8 cellular contexts compared by ENCODE assay signal in the genomic region with DNA sequence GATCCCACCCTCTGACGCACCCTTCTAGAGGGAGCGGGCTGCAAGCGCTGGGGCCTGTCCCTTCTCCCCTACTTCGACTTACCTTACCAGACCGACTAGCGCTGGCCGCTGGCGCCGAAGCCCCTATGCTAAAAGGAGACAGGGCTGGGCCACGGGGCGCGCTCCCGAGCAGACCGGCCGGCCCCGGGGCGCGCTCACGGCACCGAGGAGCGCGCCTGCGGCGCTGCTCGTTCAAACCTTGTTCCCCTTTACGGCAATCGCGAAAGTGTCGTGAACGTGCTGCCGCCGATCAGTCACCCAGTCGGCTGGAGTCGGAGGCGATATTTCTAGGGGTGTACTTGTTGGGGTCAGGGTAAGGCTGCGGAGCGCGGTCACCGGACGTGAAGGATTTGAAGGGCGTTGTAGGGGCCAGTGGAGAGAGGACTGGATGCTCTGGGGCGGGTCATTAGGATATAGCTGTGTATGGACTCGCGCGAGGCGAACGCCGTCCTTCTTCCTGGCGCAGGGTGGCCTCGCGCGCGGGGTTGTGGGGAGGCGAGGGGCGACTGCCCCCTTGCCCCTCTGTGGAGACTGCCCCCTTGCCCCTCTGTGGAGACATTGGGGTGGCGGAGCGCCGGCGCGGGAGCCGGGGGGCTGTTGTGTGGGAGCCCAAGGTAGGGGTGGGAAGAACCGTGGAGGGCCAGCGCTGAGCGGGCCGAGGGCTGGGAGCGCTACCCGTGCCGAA. TPM values are rescaled to one million over a fixed set of nuclear protein-coding genes. Genes with fewer than 3 reads are reported as not detected.
DNase-seq lines count a peak whose midpoint lies in the region; ATAC-seq and TF ChIP-seq lines count a peak whose summit lies in the region.

Gene CEPT1, plus strand, starts transcription at position 268 of the 724 bp plus-strand sequence. CDS start 7,492 bp downstream, outside the sequence.
Gene DRAM2, minus strand, starts transcription at position 138 of the 724 bp plus-strand sequence. CDS start 8,539 bp downstream, outside the sequence.

- no peaks in the 10 kb centered on the region for H3K9me3 ChIP-seq in IMR-90 (ENCODE audit: control insufficient read depth, insufficient read depth, low read length)
- H3K9me3 ChIP-seq in OCI-LY7 (ENCODE audit: low read length) = no peaks in the 10 kb centered on the region
- no peaks in the 10 kb centered on the region for H3K9me3 ChIP-seq in mucosa of descending colon

- H4K20me1 ChIP-seq in IMR-90 (ENCODE audit: insufficient read depth, low read length) = 0 out of 2 replicates have a peak, but pooled peaks cover 6% of the 10 kb centered on the region
- peaks cover 25% of the 10 kb centered on the region; the same call in 1 of the 2 replicates for H4K20me1 ChIP-seq in OCI-LY7 (ENCODE audit: insufficient read depth, low read length)

- peak within 1 kb of the TSS; percentile 77 for H3K4me3 ChIP-seq in IMR-90 (ENCODE audit: insufficient read depth, low read depth, low read length)
- H3K4me3 ChIP-seq in OCI-LY7 (ENCODE audit: low read depth, low read length, poor library complexity, severe bottlenecking) = peak within 1 kb of the TSS; percentile 94
- peak within 1 kb of the TSS; percentile 95 for H3K4me3 ChIP-seq in epithelial cell of proximal tubule (ENCODE audit: low read depth, low read length)
- H3K4me3 ChIP-seq in mucosa of descending colon = peak within 1 kb of the TSS; percentile 78

- peak within 1 kb of the TSS; percentile 93 for H3K4ac ChIP-seq in IMR-90 (ENCODE audit: low read depth, low read length)

- H2BK120ac ChIP-seq in IMR-90 (ENCODE audit: low read depth, low read length) = peak within 1 kb of the TSS; percentile 79

- H3K4me1 ChIP-seq in IMR-90 (ENCODE audit: control insufficient read depth, insufficient read depth, low read length) (peaks cover 2% of the 10 kb centered on the region), OCI-LY7 (ENCODE audit: insufficient read depth, low read length, poor library complexity, severe bottlenecking) (peaks cover 55% of the 10 kb centered on the region), mucosa of descending colon (ENCODE audit: low read depth) (peaks cover 23% of the 10 kb centered on the region)

- H3K36me3 ChIP-seq in IMR-90 (ENCODE audit: control insufficient read depth, insufficient read depth, low read length) = peaks cover under 1% of the 10 kb centered on the region; the same call in 1 of the 2 replicates
- H3K36me3 ChIP-seq in OCI-LY7 (ENCODE audit: insufficient read depth, low read length) = peaks cover 44% of the 10 kb centered on the region
- H3K36me3 ChIP-seq in mucosa of descending colon (ENCODE audit: low read depth) = no peaks in the 10 kb centered on the region

- no peaks in the 10 kb centered on the region for H3K9me2 ChIP-seq in OCI-LY7 (ENCODE audit: insufficient read depth, low read length)

- peaks cover 83% of the 10 kb centered on the region for H3K79me2 ChIP-seq in OCI-LY7 (ENCODE audit: insufficient read depth, low read depth, low read length)

- ATAC-seq in GM21529 (IDR thresholded peaks at IDR 0.05; ENCODE audit: unreplicated experiment) = peak; percentile 67
- peak; percentile 87 for ATAC-seq in IMR-90 (ENCODE audit: low read depth)
- ATAC-seq in mucosa of descending colon = peak; percentile 98

- peak within 1 kb of the TSS; percentile 96 for H3K9ac ChIP-seq in IMR-90 (ENCODE audit: low read depth, low read length)

- TF ChIP-seq RAD21 in IMR-90 (IDR thresholded peaks at IDR 0.05; ENCODE audit: low read length) = no peak

- BruUV-seq in IMR-90 (replicated peaks; lab: Mats Ljungman, UMichigan) = no TSS peak
- BruUV-seq in OCI-LY7 (replicated peaks; lab: Mats Ljungman, UMichigan) = no TSS peak

- H4K91ac ChIP-seq in IMR-90 (ENCODE audit: insufficient read depth, low read depth, low read length) = peak within 1 kb of the TSS; percentile 92

- TF ChIP-seq CTCF in IMR-90 (conservative IDR thresholded peaks at IDR 0.05; ENCODE audit: low read depth, low read length) (no peak), OCI-LY7 (conservative IDR thresholded peaks at IDR 0.05; ENCODE audit: low read length) (no peak), epithelial cell of proximal tubule (conservative IDR thresholded peaks at IDR 0.05; ENCODE audit: low read depth, low read length) (no peak), mucosa of descending colon (IDR thresholded peaks at IDR 0.05) (no peak)

- no peaks in the 10 kb centered on the region for H3K27me3 ChIP-seq in IMR-90 (ENCODE audit: control insufficient read depth, insufficient read depth, low read length)

- H2BK5ac ChIP-seq in IMR-90 (ENCODE audit: low read depth, low read length, poor library complexity, severe bottlenecking) = peak within 1 kb of the TSS; percentile 96

- no peak for TF ChIP-seq POLR2A in IMR-90 (IDR thresholded peaks at IDR 0.05; ENCODE audit: low read depth, low read length)

- H3K18ac ChIP-seq in IMR-90 (ENCODE audit: low read depth, low read length) = peak within 1 kb of the TSS; percentile 95

- H2AFZ ChIP-seq in IMR-90 (replicated peaks; ENCODE audit: low read length, poor library complexity) = peak within 1 kb of the TSS; percentile 100
- H2AFZ ChIP-seq in OCI-LY7 (ENCODE audit: low read length) = peak within 1 kb of the TSS; percentile 38; the same call in 1 of the 2 replicates

- dilution Hi-C loops in IMR-90 (cut with HindIII; ENCODE audit: low sequenced_read_pairs, unreplicated experiment) = no loop called here

- H3K23ac ChIP-seq in IMR-90 (ENCODE audit: low read depth, low read length) = peak within 1 kb of the TSS; percentile 99

- in situ Hi-C loops in IMR-90 (cut with MboI; ENCODE audit: low sequenced_read_pairs) = no loop called here

- H3K56ac ChIP-seq in IMR-90 (ENCODE audit: extremely low read depth, insufficient read depth, low read length) = peak within 1 kb of the TSS; percentile 93

- no peaks in the 10 kb centered on the region for H3K9me1 ChIP-seq in IMR-90 (ENCODE audit: insufficient read depth, low read length)

- WGBS in IMR-90 (ENCODE audit: extremely low coverage in 2 of 2, insufficient read length in 1 of 2), 2 experiments = 0% methylated on average over 28 of the region's 68 CpGs; no CpG with 5 or more reads in 1 of the 2 experiments

- peak within 1 kb of the TSS; percentile 88 for H3K27ac ChIP-seq in IMR-90 (ENCODE audit: insufficient read depth, low read length)
- H3K27ac ChIP-seq in OCI-LY7 (ENCODE audit: low read depth, low read length, poor library complexity, severe bottlenecking) = peak within 1 kb of the TSS; percentile 91

- H3K4me2 ChIP-seq in IMR-90 (ENCODE audit: low read depth, low read length) (peak within 1 kb of the TSS; percentile 94), OCI-LY7 (ENCODE audit: low read length) (peak within 1 kb of the TSS; percentile 85)

- H3K14ac ChIP-seq in IMR-90 (replicated peaks; ENCODE audit: low read depth, low read length) = peak within 1 kb of the TSS; percentile 98

- H3K79me1 ChIP-seq in IMR-90 (ENCODE audit: low read depth in 1 of 2, low read length in 2 of 2) = peaks cover 3 to 44% of the 10 kb centered on the region in 2 experiments; a peak in 2 of 4 replicates

- POLR2A ChIA-PET in IMR-90 (lab: Charles Lee; ENCODE audit: unreplicated experiment) (no interaction called here), OCI-LY7 (lab: Charles Lee) (interaction anchor here (0.9 to 9.5 kb wide), 13 partner anchors 10 to 364 kb away, joined by 3 to 114 read pairs (median 5); no protein-coding TSS in a partner anchor)

- intact Hi-C loops in IMR-90 (cut with micrococcal nuclease) (loop anchor here (2.0 to 10.0 kb wide), 5 partner anchors 21 to 205 kb away; no protein-coding TSS in a partner anchor), OCI-LY7 (cut with micrococcal nuclease; ENCODE audit: unreplicated experiment) (loop anchor here (1.0 to 10.0 kb wide), 5 partner anchors 12 to 615 kb away; partner anchors contain the start of genes DDX20 and DENND2D), mucosa of descending colon (cut with DNase I, micrococcal nuclease) (no loop called here)

- H4K8ac ChIP-seq in IMR-90 (ENCODE audit: low read depth in 2 of 2, low read length in 2 of 2) = peak within 1 kb of the TSS; percentile 43 to 95

- H2BK15ac ChIP-seq in IMR-90 (ENCODE audit: low read depth, low read length) = peak within 1 kb of the TSS; percentile 38; the same call in 2 of the 3 replicates

- H2BK20ac ChIP-seq in IMR-90 (ENCODE audit: low read depth, low read length) = peak within 1 kb of the TSS; percentile 69

- peak within 1 kb of the TSS; percentile 63 for H2AK9ac ChIP-seq in IMR-90 (replicated peaks; ENCODE audit: low read depth, low read length, poor library complexity)

- CTCF ChIA-PET in IMR-90 (lab: Yijun Ruan, JAX) = no interaction called here
- CTCF ChIA-PET in OCI-LY7 (lab: Charles Lee; ENCODE audit: unreplicated experiment) = interaction anchor here (0.5 to 1.4 kb wide), 4 partner anchors 14 to 89 kb away, joined by 3 to 4 read pairs (median 3); no protein-coding TSS in a partner anchor

- peak within 1 kb of the TSS; percentile 89 for H4K5ac ChIP-seq in IMR-90 (ENCODE audit: low read depth, low read length)

- peak within 1 kb of the TSS; percentile 36; the same call in 1 of the 2 replicates for H2AK5ac ChIP-seq in IMR-90 (ENCODE audit: low read depth, low read length)

- DNase-seq in DMS 273 treated with DMSO at 0.1 percent for 48 hours (lab: John Stamatoyannopoulos, UW) (peak; percentile 76), IMR-90 (peak; percentile 96), OCI-LY7 (ENCODE audit: low spot score) (peak; percentile 97), activated T-cell treated with anti-CD3 and anti-CD28 coated beads for 4 hours (peak; percentile 93), epithelial cell of proximal tubule (ENCODE audit: low read depth) (peak; percentile 68), mucosa of descending colon (peak; percentile 92 to 100 (median 94))
- peak; percentile 79 to 80 for DNase-seq in stimulated activated CD8-positive, alpha-beta memory T cell treated with anti-CD3 and anti-CD28 coated beads, Interleukin-4, amount 100 ng/mL, for 1 hour (ENCODE audit: low read depth in 2 of 2, low spot score in 1 of 2)

TF ChIP-seq in IMR-90, 13 proteins besides CTCF, POLR2A, EP300 and RAD21 (continues in another document):
- TF ChIP-seq SMC3 (IDR thresholded peaks at IDR 0.05; ENCODE audit: low read depth, low read length) = no peak

RNA-seq across cellular contexts. Expression of gene CEPT1, which starts in this region (rescaled TPM):
- total RNA-seq in IMR-90 (2012; rRNA removed) = 27.4 and 42.8 TPM in 2 replicates
- polyA plus RNA-seq in IMR-90 (2012; rRNA removed) = 10.3 and 13.3 TPM in 2 replicates
- polyA plus RNA-seq in IMR-90 (2012; cell fraction: cytosol; rRNA removed) = 1.7 and 2.0 TPM in 2 replicates
- 4.0 and 30.8 TPM in 2 replicates for polyA plus RNA-seq in IMR-90 (2012; cell fraction: nucleus; rRNA removed; ENCODE audit: low replicate concordance)
- 41.5 and 44.9 TPM in 2 replicates for total RNA-seq in OCI-LY7 (2014; rRNA removed; shearing (Covaris generic))
- total RNA-seq in OCI-LY7 (2022) = 59.0 TPM in 2 replicates
- 15.0 and 27.2 TPM in 2 replicates for total RNA-seq in epithelial cell of proximal tubule
- total RNA-seq in mucosa of descending colon = 10 to 100 TPM; 29.4 to 35.9 (median 31.0) TPM

RNA-seq across cellular contexts. Expression of gene DRAM2, which starts in this region (rescaled TPM):
- total RNA-seq in IMR-90 (2012; rRNA removed) (66.3 and 71.9 TPM in 2 replicates), OCI-LY7 (2022) (83.5 and 87.9 TPM in 2 replicates), epithelial cell of proximal tubule (46.4 and 53.2 TPM in 2 replicates), mucosa of descending colon (10 to 100 TPM; 44.2 to 52.3 (median 48.5) TPM)
- polyA plus RNA-seq in IMR-90 (2012; rRNA removed) = 25.2 and 31.4 TPM in 2 replicates
- polyA plus RNA-seq in IMR-90 (2012; cell fraction: cytosol; rRNA removed) = 7.7 and 15.0 TPM in 2 replicates
- 3.3 and 30.7 TPM in 2 replicates for polyA plus RNA-seq in IMR-90 (2012; cell fraction: nucleus; rRNA removed; ENCODE audit: low replicate concordance)
- 75.2 and 84.2 TPM in 2 replicates for total RNA-seq in OCI-LY7 (2014; rRNA removed; shearing (Covaris generic))

Comparison
In these comparisons a context has a peak if more than half of its experiments do, and no peak if none do; other contexts are left out.
1. Peak in every context shown above with its lines: DNase-seq, ATAC-seq, H3K4me3 ChIP-seq and H3K27ac ChIP-seq.
2. intact Hi-C loops: an anchor here in IMR-90 (2.0 to 10.0 kb wide) and OCI-LY7 (1.0 to 10.0 kb wide); none called in mucosa of descending colon.